In the genomic region with DNA sequence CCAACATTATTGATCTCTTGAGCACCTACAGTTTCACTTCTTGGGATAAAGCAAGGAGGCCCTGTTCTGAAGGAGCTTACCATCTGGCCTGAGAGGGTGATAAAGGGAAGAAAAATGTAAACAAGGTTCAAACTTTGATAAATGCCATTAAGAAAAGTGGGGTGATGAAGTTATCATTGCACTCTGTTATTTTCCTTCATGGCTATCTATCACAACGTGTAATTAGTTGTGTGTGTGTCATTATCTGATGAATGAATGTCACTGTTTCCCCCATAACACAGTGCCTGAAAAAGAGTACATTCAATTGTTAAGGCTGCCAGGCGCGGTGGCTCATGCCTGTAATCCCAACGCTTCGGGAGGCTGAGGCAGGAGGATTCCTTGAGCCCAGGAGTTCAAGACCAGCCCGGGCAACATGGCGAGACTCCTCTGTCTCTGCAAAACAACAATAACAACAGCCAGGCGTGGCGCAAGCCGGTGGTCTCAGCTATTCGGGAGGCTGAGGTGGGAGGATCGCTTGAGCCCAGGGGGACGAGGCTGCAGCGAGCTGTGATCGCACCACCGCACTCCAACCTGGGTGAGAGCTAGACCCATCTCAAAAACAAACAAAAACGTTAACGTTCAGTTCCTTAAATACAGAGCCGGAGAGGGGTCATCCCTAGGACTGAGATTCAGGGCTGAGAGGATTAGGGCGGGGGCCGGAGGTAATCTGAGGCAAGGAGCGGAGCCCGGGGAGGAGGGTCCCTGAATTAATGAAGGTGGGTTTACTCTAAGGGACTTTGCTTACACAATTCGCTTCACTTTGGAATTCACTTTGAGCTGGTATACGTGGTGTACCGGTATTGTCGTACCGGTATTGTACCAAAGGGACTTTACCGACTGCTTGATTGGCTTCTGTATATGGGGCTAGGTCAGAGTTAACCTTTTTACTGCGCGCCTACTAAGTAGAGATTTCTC, we compare ENCODE assay signal across 1 cellular context.
TF ChIP-seq lines count a peak whose summit lies in the region.

No MANE protein-coding gene starts in this region.

TF ChIP-seq in SK-N-SH, 30 proteins besides CTCF, POLR2A, EP300 and RAD21 (continued from another document):
- TF ChIP-seq, protein P1, sequence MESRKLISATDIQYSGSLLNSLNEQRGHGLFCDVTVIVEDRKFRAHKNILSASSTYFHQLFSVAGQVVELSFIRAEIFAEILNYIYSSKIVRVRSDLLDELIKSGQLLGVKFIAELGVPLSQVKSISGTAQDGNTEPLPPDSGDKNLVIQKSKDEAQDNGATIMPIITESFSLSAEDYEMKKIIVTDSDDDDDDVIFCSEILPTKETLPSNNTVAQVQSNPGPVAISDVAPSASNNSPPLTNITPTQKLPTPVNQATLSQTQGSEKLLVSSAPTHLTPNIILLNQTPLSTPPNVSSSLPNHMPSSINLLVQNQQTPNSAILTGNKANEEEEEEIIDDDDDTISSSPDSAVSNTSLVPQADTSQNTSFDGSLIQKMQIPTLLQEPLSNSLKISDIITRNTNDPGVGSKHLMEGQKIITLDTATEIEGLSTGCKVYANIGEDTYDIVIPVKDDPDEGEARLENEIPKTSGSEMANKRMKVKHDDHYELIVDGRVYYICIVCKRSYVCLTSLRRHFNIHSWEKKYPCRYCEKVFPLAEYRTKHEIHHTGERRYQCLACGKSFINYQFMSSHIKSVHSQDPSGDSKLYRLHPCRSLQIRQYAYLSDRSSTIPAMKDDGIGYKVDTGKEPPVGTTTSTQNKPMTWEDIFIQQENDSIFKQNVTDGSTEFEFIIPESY (IDR thresholded peaks at IDR 0.05; ENCODE audit: borderline replicate concordance, low read depth), result no peak
- TF ChIP-seq, protein P2, sequence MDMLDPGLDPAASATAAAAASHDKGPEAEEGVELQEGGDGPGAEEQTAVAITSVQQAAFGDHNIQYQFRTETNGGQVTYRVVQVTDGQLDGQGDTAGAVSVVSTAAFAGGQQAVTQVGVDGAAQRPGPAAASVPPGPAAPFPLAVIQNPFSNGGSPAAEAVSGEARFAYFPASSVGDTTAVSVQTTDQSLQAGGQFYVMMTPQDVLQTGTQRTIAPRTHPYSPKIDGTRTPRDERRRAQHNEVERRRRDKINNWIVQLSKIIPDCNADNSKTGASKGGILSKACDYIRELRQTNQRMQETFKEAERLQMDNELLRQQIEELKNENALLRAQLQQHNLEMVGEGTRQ (IDR thresholded peaks at IDR 0.05; ENCODE audit: borderline replicate concordance, low read depth, low read length), result no peak
